1 cellular context compared by ENCODE assay signal in the genomic region with DNA sequence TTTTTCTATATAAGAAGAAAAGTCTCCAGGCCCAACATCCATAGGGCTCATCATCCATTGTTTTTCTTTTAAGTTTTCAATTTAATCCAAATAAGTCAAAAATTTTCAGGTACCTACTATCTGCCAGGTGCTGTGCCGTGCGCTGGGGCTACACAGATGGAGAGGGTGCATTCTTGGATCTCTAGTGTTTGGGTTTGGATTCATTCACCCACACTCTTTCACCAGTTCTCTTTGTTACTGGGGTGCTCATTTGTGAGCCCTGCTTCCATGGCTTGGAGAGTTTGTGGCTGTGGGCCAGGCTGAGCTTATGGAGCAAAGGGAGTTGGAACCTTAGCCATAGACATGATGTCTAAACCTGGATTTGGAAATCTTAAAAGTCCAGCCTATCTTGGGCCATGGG.
TF ChIP-seq lines count a peak whose summit lies in the region.

No MANE protein-coding gene starts in this region.

TF ChIP-seq in GM23338, 12 proteins besides CTCF, POLR2A, EP300 and RAD21 (continued from another document):
- TF ChIP-seq, protein P1, sequence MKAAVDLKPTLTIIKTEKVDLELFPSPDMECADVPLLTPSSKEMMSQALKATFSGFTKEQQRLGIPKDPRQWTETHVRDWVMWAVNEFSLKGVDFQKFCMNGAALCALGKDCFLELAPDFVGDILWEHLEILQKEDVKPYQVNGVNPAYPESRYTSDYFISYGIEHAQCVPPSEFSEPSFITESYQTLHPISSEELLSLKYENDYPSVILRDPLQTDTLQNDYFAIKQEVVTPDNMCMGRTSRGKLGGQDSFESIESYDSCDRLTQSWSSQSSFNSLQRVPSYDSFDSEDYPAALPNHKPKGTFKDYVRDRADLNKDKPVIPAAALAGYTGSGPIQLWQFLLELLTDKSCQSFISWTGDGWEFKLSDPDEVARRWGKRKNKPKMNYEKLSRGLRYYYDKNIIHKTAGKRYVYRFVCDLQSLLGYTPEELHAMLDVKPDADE (IDR thresholded peaks at IDR 0.05): no peak
- TF ChIP-seq EZH2 (IDR thresholded peaks at IDR 0.05; ENCODE audit: low read depth, unreplicated experiment): no peak
- no peak for TF ChIP-seq STAT1 (IDR thresholded peaks at IDR 0.05; ENCODE audit: unreplicated experiment)
- no peak for TF ChIP-seq POLR2AphosphoS5 (IDR thresholded peaks at IDR 0.05; ENCODE audit: low read depth)
- TF ChIP-seq JUNB (IDR thresholded peaks at IDR 0.05; ENCODE audit: unreplicated experiment): no peak
- no peak for TF ChIP-seq CREB1 (CRISPR knock-in tag; IDR thresholded peaks at IDR 0.05; ENCODE audit: low read depth)
- TF ChIP-seq ZNF114 (CRISPR knock-in tag; IDR thresholded peaks at IDR 0.05): no peak
- TF ChIP-seq EZH2phosphoT487 (IDR thresholded peaks at IDR 0.05; ENCODE audit: unreplicated experiment): no peak
- TF ChIP-seq, protein P2, sequence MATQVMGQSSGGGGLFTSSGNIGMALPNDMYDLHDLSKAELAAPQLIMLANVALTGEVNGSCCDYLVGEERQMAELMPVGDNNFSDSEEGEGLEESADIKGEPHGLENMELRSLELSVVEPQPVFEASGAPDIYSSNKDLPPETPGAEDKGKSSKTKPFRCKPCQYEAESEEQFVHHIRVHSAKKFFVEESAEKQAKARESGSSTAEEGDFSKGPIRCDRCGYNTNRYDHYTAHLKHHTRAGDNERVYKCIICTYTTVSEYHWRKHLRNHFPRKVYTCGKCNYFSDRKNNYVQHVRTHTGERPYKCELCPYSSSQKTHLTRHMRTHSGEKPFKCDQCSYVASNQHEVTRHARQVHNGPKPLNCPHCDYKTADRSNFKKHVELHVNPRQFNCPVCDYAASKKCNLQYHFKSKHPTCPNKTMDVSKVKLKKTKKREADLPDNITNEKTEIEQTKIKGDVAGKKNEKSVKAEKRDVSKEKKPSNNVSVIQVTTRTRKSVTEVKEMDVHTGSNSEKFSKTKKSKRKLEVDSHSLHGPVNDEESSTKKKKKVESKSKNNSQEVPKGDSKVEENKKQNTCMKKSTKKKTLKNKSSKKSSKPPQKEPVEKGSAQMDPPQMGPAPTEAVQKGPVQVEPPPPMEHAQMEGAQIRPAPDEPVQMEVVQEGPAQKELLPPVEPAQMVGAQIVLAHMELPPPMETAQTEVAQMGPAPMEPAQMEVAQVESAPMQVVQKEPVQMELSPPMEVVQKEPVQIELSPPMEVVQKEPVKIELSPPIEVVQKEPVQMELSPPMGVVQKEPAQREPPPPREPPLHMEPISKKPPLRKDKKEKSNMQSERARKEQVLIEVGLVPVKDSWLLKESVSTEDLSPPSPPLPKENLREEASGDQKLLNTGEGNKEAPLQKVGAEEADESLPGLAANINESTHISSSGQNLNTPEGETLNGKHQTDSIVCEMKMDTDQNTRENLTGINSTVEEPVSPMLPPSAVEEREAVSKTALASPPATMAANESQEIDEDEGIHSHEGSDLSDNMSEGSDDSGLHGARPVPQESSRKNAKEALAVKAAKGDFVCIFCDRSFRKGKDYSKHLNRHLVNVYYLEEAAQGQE (IDR thresholded peaks at IDR 0.05; ENCODE audit: unreplicated experiment): no peak
- no peak for TF ChIP-seq NANOG (IDR thresholded peaks at IDR 0.05; ENCODE audit: borderline replicate concordance)
- TF ChIP-seq, protein P3, sequence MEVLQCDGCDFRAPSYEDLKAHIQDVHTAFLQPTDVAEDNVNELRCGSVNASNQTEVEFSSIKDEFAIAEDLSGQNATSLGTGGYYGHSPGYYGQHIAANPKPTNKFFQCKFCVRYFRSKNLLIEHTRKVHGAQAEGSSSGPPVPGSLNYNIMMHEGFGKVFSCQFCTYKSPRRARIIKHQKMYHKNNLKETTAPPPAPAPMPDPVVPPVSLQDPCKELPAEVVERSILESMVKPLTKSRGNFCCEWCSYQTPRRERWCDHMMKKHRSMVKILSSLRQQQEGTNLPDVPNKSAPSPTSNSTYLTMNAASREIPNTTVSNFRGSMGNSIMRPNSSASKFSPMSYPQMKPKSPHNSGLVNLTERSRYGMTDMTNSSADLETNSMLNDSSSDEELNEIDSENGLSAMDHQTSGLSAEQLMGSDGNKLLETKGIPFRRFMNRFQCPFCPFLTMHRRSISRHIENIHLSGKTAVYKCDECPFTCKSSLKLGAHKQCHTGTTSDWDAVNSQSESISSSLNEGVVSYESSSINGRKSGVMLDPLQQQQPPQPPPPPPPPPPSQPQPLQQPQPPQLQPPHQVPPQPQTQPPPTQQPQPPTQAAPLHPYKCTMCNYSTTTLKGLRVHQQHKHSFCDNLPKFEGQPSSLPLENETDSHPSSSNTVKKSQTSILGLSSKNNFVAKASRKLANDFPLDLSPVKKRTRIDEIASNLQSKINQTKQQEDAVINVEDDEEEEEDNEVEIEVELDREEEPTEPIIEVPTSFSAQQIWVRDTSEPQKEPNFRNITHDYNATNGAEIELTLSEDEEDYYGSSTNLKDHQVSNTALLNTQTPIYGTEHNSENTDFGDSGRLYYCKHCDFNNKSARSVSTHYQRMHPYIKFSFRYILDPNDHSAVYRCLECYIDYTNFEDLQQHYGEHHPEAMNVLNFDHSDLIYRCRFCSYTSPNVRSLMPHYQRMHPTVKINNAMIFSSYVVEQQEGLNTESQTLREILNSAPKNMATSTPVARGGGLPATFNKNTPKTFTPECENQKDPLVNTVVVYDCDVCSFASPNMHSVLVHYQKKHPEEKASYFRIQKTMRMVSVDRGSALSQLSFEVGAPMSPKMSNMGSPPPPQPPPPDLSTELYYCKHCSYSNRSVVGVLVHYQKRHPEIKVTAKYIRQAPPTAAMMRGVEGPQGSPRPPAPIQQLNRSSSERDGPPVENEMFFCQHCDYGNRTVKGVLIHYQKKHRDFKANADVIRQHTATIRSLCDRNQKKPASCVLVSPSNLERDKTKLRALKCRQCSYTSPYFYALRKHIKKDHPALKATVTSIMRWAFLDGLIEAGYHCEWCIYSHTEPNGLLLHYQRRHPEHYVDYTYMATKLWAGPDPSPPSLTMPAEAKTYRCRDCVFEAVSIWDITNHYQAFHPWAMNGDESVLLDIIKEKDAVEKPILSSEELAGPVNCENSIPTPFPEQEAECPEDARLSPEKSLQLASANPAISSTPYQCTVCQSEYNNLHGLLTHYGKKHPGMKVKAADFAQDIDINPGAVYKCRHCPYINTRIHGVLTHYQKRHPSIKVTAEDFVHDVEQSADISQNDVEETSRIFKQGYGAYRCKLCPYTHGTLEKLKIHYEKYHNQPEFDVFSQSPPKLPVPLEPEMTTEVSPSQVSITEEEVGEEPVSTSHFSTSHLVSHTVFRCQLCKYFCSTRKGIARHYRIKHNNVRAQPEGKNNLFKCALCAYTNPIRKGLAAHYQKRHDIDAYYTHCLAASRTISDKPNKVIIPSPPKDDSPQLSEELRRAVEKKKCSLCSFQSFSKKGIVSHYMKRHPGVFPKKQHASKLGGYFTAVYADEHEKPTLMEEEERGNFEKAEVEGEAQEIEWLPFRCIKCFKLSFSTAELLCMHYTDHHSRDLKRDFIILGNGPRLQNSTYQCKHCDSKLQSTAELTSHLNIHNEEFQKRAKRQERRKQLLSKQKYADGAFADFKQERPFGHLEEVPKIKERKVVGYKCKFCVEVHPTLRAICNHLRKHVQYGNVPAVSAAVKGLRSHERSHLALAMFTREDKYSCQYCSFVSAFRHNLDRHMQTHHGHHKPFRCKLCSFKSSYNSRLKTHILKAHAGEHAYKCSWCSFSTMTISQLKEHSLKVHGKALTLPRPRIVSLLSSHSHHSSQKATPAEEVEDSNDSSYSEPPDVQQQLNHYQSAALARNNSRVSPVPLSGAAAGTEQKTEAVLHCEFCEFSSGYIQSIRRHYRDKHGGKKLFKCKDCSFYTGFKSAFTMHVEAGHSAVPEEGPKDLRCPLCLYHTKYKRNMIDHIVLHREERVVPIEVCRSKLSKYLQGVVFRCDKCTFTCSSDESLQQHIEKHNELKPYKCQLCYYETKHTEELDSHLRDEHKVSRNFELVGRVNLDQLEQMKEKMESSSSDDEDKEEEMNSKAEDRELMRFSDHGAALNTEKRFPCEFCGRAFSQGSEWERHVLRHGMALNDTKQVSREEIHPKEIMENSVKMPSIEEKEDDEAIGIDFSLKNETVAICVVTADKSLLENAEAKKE (CRISPR knock-in tag; IDR thresholded peaks at IDR 0.05): no peak
